Comparison of ENCODE assay signal across 8 cellular contexts in genomic region chr15:41417812-41418211, GRCh38. TPM values are rescaled to one million over a fixed set of nuclear protein-coding genes. Genes with fewer than 3 reads are reported as not detected.
DNase-seq lines count a peak whose midpoint lies in the region; ATAC-seq, FAIRE-seq and TF ChIP-seq lines count a peak whose summit lies in the region.

No MANE protein-coding gene starts in this region.

- CTCF ChIA-PET in AG04449 (lab: Yijun Ruan, JAX) = interaction anchor here (0.6 kb wide), 1 partner anchor 49 kb away, joined by 3 read pairs; no protein-coding TSS in a partner anchor

- H3K4me3 Mint-ChIP-seq in activated T-helper 2 cell treated with anti-CD3 and anti-CD28 coated beads, Interferon-gamma antibody, Interleukin-2, Interleukin-4, amounts not matched to agents 10 μg/mL and 5 μg/mL and 100 μg/mL, durations not matched to agents 14 hours and 24 hours and 36 hours (ENCODE audit: low read depth) = peak overlapping the region; percentile 94

- H3K79me2 ChIP-seq in GM23248 (ENCODE audit: insufficient read depth) (peaks cover 77% of the 10 kb centered on the region), keratinocyte (ENCODE audit: control insufficient read depth, insufficient read depth, low read length) (peaks cover 72% of the 10 kb centered on the region)

- no peak for ATAC-seq in HG03469 (IDR thresholded peaks at IDR 0.05; ENCODE audit: unreplicated experiment)

- no peak for DNase-seq in AG04449 (ENCODE audit: low read depth, low spot score)
- DNase-seq in GM23248 = peak; percentile 55
- DNase-seq in activated T-helper 2 cell treated with anti-CD3 and anti-CD28 coated beads, Interferon-gamma antibody, Interleukin-2, Interleukin-4, amounts not matched to agents 10 μg/mL and 5 μg/mL and 100 μg/mL, durations not matched to agents 14 hours and 24 hours and 36 hours (ENCODE audit: low spot score) = no peak
- DNase-seq in keratinocyte (ENCODE audit: low read depth, low spot score) = no peak
- no peak for DNase-seq in thyroid gland
- DNase-seq in stimulated activated CD4-positive, alpha-beta T cell treated with anti-CD3 and anti-CD28 coated beads, Interleukin-2, amount 100 ng/mL, for 48 hours = no peak
- DNase-seq in effector CD8-positive, alpha-beta T cell (lab: John Stamatoyannopoulos, UW) = no peak

- peaks cover 41% of the 10 kb centered on the region for H3K4me1 Mint-ChIP-seq in activated T-helper 2 cell treated with anti-CD3 and anti-CD28 coated beads, Interferon-gamma antibody, Interleukin-2, Interleukin-4, amounts not matched to agents 10 μg/mL and 5 μg/mL and 100 μg/mL, durations not matched to agents 14 hours and 24 hours and 36 hours (ENCODE audit: low read depth)

- H4K20me1 ChIP-seq in GM23248 (ENCODE audit: insufficient read depth) (peaks cover 19% of the 10 kb centered on the region; the same call in 1 of the 2 replicates), keratinocyte (ENCODE audit: control insufficient read depth, extremely low read depth, insufficient read depth, low read length) (no peaks in the 10 kb centered on the region)

- no peaks in the 10 kb centered on the region for H3K27me3 Mint-ChIP-seq in activated T-helper 2 cell treated with anti-CD3 and anti-CD28 coated beads, Interferon-gamma antibody, Interleukin-2, Interleukin-4, amounts not matched to agents 10 μg/mL and 5 μg/mL and 100 μg/mL, durations not matched to agents 14 hours and 24 hours and 36 hours (ENCODE audit: low read depth)

- peak overlapping the region; percentile 88 for H3K4me3 ChIP-seq in AG04449 (ENCODE audit: low read depth, low read length)
- peak overlapping the region; percentile 84 for H3K4me3 ChIP-seq in GM23248
- H3K4me3 ChIP-seq in keratinocyte (ENCODE audit: control insufficient read depth in 2 of 3, extremely low read depth in 1 of 3, insufficient read depth in 2 of 3, low read depth in 1 of 3, low read length in 3 of 3) = peak overlapping the region; percentile 86 to 100 (median 95)
- peak overlapping the region; percentile 19 to 97 (median 84) for H3K4me3 ChIP-seq in thyroid gland (replicated peaks in 1 of 3)

- 1 to 3% methylated on average over 6 of the region's 6 CpGs for WGBS in GM23248 (ENCODE audit: low coverage in 1 of 2, low lambda C conversion rate in 2 of 2, missing lambda C conversion rate in 2 of 2), 2 experiments
- whole genome bisulfite sequencing in thyroid gland, 2 donors = 9 to 14% methylated on average over 6 of the region's 6 CpGs

- no peaks in the 10 kb centered on the region for H3K36me3 ChIP-seq in GM23248 (ENCODE audit: low read depth)
- H3K36me3 ChIP-seq in keratinocyte (ENCODE audit: control insufficient read depth in 2 of 2, extremely low read depth in 1 of 2, insufficient read depth in 2 of 2, low read length in 2 of 2) = no peaks in the 10 kb centered on the region
- no peaks in the 10 kb centered on the region for H3K36me3 ChIP-seq in thyroid gland

- no peak for TF ChIP-seq CTCF in AG04449 (IDR thresholded peaks at IDR 0.05; ENCODE audit: insufficient read depth, low read length, missing control alignments)
- TF ChIP-seq CTCF in keratinocyte (optimal IDR thresholded peaks at IDR 0.05 in 1 of 3, IDR thresholded peaks at IDR 0.05 in 1 of 3, conservative IDR thresholded peaks at IDR 0.05 in 1 of 3; ENCODE audit: extremely low read depth in 1 of 3, insufficient read depth in 2 of 3, low read length in 3 of 3) = no peak
- TF ChIP-seq CTCF in thyroid gland (IDR thresholded peaks at IDR 0.05) = no peak

- in situ Hi-C loops in GM23248 (cut with MboI) = no loop called here

- H3K9me3 Mint-ChIP-seq in activated T-helper 2 cell treated with anti-CD3 and anti-CD28 coated beads, Interferon-gamma antibody, Interleukin-2, Interleukin-4, amounts not matched to agents 10 μg/mL and 5 μg/mL and 100 μg/mL, durations not matched to agents 14 hours and 24 hours and 36 hours = no peaks in the 10 kb centered on the region

- H3K4me2 ChIP-seq in GM23248 (ENCODE audit: unreplicated experiment) = peak overlapping the region; percentile 94
- peak overlapping the region; percentile 100 for H3K4me2 ChIP-seq in keratinocyte (ENCODE audit: control insufficient read depth, extremely low read depth, insufficient read depth, low read depth, low read length)

- H3K9me2 ChIP-seq in GM23248 (ENCODE audit: insufficient read depth) = no peaks in the 10 kb centered on the region

- intact Hi-C loops in activated T-helper 2 cell treated with anti-CD3 and anti-CD28 coated beads, Interferon-gamma antibody, Interleukin-2, Interleukin-4, amounts not matched to agents 10 μg/mL and 5 μg/mL and 100 μg/mL, durations not matched to agents 14 hours and 24 hours and 36 hours (cut with micrococcal nuclease) = no loop called here
- intact Hi-C loops in thyroid gland (cut with DNase I) = no loop called here

- peak; percentile 9 for FAIRE-seq in keratinocyte (lab: Jason Lieb, UNC)

- peaks cover 21% of the 10 kb centered on the region for H3K4me1 ChIP-seq in GM23248 (ENCODE audit: insufficient read depth)
- peaks cover 13% of the 10 kb centered on the region for H3K4me1 ChIP-seq in keratinocyte (ENCODE audit: control insufficient read depth, extremely low read depth, insufficient read depth, low read length)
- H3K4me1 ChIP-seq in thyroid gland = peaks cover 15 to 35% of the 10 kb centered on the region in 2 donors

- POLR2A ChIA-PET in AG04449 (lab: Yijun Ruan, JAX) = no interaction called here

- H3K9me3 ChIP-seq in GM23248 (ENCODE audit: low read depth) (no peaks in the 10 kb centered on the region), keratinocyte (ENCODE audit: control insufficient read depth, low read depth, low read length) (no peaks in the 10 kb centered on the region), thyroid gland (no peaks in the 10 kb centered on the region)

- no peak for TF ChIP-seq POLR2A in thyroid gland (IDR thresholded peaks at IDR 0.05)

- H3K27ac ChIP-seq in GM23248 (peak overlapping the region; percentile 66), keratinocyte (ENCODE audit: control insufficient read depth, insufficient read depth, low read length) (peak overlapping the region; percentile 84), thyroid gland (peak overlapping the region; percentile 70 to 93 (median 83))

- H2AFZ ChIP-seq in GM23248 = peak overlapping the region; percentile 95
- peak overlapping the region; percentile 13 for H2AFZ ChIP-seq in keratinocyte (ENCODE audit: control insufficient read depth, low read length)

- H3K9ac ChIP-seq in GM23248 = peak overlapping the region; percentile 85
- peak overlapping the region; percentile 95 for H3K9ac ChIP-seq in keratinocyte (ENCODE audit: control insufficient read depth, extremely low read depth, insufficient read depth, low read length)

- dilution Hi-C loops in keratinocyte (cut with MboI; ENCODE audit: extremely low pct_ligation_motif_present, low sequenced_read_pairs) = no loop called here

- H3F3A ChIP-seq in GM23248 (ENCODE audit: insufficient read depth) = peaks cover 15% of the 10 kb centered on the region

- H3K27me3 ChIP-seq in GM23248 (replicated peaks; ENCODE audit: insufficient read depth) (no peaks in the 10 kb centered on the region), keratinocyte (ENCODE audit: control insufficient read depth, extremely low read depth, insufficient read depth, low read length) (no peaks in the 10 kb centered on the region), thyroid gland (no peaks in the 10 kb centered on the region)

- no peaks in the 10 kb centered on the region for H3K9me1 ChIP-seq in keratinocyte (ENCODE audit: control insufficient read depth, extremely low read depth, insufficient read depth, low read length)

- peaks cover 13% of the 10 kb centered on the region for H3K36me3 Mint-ChIP-seq in activated T-helper 2 cell treated with anti-CD3 and anti-CD28 coated beads, Interferon-gamma antibody, Interleukin-2, Interleukin-4, amounts not matched to agents 10 μg/mL and 5 μg/mL and 100 μg/mL, durations not matched to agents 14 hours and 24 hours and 36 hours (ENCODE audit: low read depth)

- H3K27ac Mint-ChIP-seq in activated T-helper 2 cell treated with anti-CD3 and anti-CD28 coated beads, Interferon-gamma antibody, Interleukin-2, Interleukin-4, amounts not matched to agents 10 μg/mL and 5 μg/mL and 100 μg/mL, durations not matched to agents 14 hours and 24 hours and 36 hours = peak overlapping the region; percentile 86

RNA-seq across cellular contexts. Expression of gene RTF1, which starts 0.9 kb away (rescaled TPM):
- 16.3 and 20.5 TPM in 2 replicates for total RNA-seq in GM23248 (2014; rRNA removed; shearing (Covaris generic))
- 58.6 and 61.7 TPM in 2 replicates for polyA plus RNA-seq in GM23248 (2016; fragmentation: Nextera tagmentation; extraction: Ambion mirVana)
- 40.1 and 40.7 TPM in 2 replicates for total RNA-seq in activated T-helper 2 cell treated with anti-CD3 and anti-CD28 coated beads, Interferon-gamma antibody, Interleukin-2, Interleukin-4, amounts not matched to agents 10 μg/mL and 5 μg/mL and 100 μg/mL, durations not matched to agents 14 hours and 24 hours and 36 hours
- polyA plus RNA-seq in keratinocyte = 24.2 to 30.5 TPM (median 28.5 TPM) in 3 replicates
- polyA plus RNA-seq in keratinocyte (2011; ENCODE audit: low read depth) = 44.6 TPM
- 23.5 and 31.5 TPM in 2 replicates for polyA plus RNA-seq in keratinocyte (2011; cell fraction: cytosol; rRNA removed)
- 30.7 and 32.3 TPM in 2 replicates for polyA plus RNA-seq in keratinocyte (2011; cell fraction: nucleus; rRNA removed)
- polyA plus RNA-seq in keratinocyte (2012; ENCODE audit: low replicate concordance) = 21.7 and 24.5 TPM in 2 replicates
- polyA minus RNA-seq in keratinocyte = 8.7 to 17.2 TPM (median 15.1 TPM) in 3 replicates
- 24.4 TPM for polyA minus RNA-seq in keratinocyte (2011; cell fraction: cytosol; rRNA and poly(A)+ RNA removed)
- 10.2 and 21.1 TPM in 2 replicates for polyA minus RNA-seq in keratinocyte (2011; cell fraction: nucleus; rRNA and poly(A)+ RNA removed)
- total RNA-seq in thyroid gland = 10 to 100 TPM; 26.6 to 37.4 (median 35.4) TPM

RNA-seq across cellular contexts. Expression of gene NDUFAF1, which starts 15.5 kb away (rescaled TPM):
- 18.8 and 27.3 TPM in 2 replicates for total RNA-seq in GM23248 (2014; rRNA removed; shearing (Covaris generic))
- polyA plus RNA-seq in GM23248 (2016; fragmentation: Nextera tagmentation; extraction: Ambion mirVana) = 32.0 and 33.9 TPM in 2 replicates
- total RNA-seq in activated T-helper 2 cell treated with anti-CD3 and anti-CD28 coated beads, Interferon-gamma antibody, Interleukin-2, Interleukin-4, amounts not matched to agents 10 μg/mL and 5 μg/mL and 100 μg/mL, durations not matched to agents 14 hours and 24 hours and 36 hours = 27.3 and 27.6 TPM in 2 replicates
- polyA plus RNA-seq in keratinocyte = 27.4 to 36.7 TPM (median 30.3 TPM) in 3 replicates
- 54.0 TPM for polyA plus RNA-seq in keratinocyte (2011; ENCODE audit: low read depth)
- polyA plus RNA-seq in keratinocyte (2011; cell fraction: cytosol; rRNA removed) = 24.8 and 34.9 TPM in 2 replicates
- polyA plus RNA-seq in keratinocyte (2011; cell fraction: nucleus; rRNA removed) = 19.8 and 35.1 TPM in 2 replicates
- 26.1 and 32.4 TPM in 2 replicates for polyA plus RNA-seq in keratinocyte (2012; ENCODE audit: low replicate concordance)
- 1.1 to 13.0 TPM (median 8.0 TPM) in 3 replicates for polyA minus RNA-seq in keratinocyte
- polyA minus RNA-seq in keratinocyte (2011; cell fraction: cytosol; rRNA and poly(A)+ RNA removed) = 11.5 TPM
- 5.6 and 12.6 TPM in 2 replicates for polyA minus RNA-seq in keratinocyte (2011; cell fraction: nucleus; rRNA and poly(A)+ RNA removed)
- 10 to 100 TPM; 12.9 to 26.0 (median 17.6) TPM for total RNA-seq in thyroid gland
